ENCODE assay signal across 1 cellular context in genomic region chrX:49842603-49843002, GRCh38.
TF ChIP-seq lines count a peak whose summit lies in the region.

No MANE protein-coding gene starts in this region.

TF ChIP-seq in HepG2, 621 proteins besides CTCF, POLR2A, EP300 and RAD21 (continued from another document and continues in another):
- TF ChIP-seq PAXIP1 (CRISPR knock-in tag; conservative IDR thresholded peaks at IDR 0.05), result peak; percentile 93
- no peak for TF ChIP-seq ZNF768 (CRISPR knock-in tag; IDR thresholded peaks at IDR 0.05)
- TF ChIP-seq, protein P1, sequence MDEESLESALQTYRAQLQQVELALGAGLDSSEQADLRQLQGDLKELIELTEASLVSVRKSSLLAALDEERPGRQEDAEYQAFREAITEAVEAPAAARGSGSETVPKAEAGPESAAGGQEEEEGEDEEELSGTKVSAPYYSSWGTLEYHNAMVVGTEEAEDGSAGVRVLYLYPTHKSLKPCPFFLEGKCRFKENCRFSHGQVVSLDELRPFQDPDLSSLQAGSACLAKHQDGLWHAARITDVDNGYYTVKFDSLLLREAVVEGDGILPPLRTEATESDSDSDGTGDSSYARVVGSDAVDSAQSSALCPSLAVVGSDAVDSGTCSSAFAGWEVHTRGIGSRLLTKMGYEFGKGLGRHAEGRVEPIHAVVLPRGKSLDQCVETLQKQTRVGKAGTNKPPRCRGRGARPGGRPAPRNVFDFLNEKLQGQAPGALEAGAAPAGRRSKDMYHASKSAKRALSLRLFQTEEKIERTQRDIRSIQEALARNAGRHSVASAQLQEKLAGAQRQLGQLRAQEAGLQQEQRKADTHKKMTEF (CRISPR knock-in tag; IDR thresholded peaks at IDR 0.05), result 0 out of 2 replicates have a peak, but pooled peaks have one; percentile 13
- TF ChIP-seq, protein P2, sequence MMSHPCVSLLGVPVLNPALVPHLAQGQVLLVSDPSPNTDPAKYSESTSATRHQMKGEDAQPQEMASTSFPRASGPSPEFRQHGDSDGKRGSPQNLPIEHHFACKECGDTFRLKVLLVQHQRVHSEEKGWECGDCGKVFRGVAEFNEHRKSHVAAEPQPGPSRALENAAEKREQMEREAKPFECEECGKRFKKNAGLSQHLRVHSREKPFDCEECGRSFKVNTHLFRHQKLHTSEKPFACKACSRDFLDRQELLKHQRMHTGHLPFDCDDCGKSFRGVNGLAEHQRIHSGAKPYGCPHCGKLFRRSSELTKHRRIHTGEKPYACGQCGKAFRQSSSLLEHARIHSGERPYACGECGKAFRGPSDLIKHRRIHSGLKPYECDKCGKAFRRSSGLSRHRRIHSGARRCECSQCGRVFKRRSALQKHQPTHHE (CRISPR knock-in tag; IDR thresholded peaks at IDR 0.05; ENCODE audit: borderline replicate concordance), result no peak
- TF ChIP-seq ZNF432 (CRISPR knock-in tag; IDR thresholded peaks at IDR 0.05; ENCODE audit: borderline replicate concordance), result no peak
- TF ChIP-seq ADNP (CRISPR knock-in tag; IDR thresholded peaks at IDR 0.05), result no peak
- TF ChIP-seq, protein P3, sequence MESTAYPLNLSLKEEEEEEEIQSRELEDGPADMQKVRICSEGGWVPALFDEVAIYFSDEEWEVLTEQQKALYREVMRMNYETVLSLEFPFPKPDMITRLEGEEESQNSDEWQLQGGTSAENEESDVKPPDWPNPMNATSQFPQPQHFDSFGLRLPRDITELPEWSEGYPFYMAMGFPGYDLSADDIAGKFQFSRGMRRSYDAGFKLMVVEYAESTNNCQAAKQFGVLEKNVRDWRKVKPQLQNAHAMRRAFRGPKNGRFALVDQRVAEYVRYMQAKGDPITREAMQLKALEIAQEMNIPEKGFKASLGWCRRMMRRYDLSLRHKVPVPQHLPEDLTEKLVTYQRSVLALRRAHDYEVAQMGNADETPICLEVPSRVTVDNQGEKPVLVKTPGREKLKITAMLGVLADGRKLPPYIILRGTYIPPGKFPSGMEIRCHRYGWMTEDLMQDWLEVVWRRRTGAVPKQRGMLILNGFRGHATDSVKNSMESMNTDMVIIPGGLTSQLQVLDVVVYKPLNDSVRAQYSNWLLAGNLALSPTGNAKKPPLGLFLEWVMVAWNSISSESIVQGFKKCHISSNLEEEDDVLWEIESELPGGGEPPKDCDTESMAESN (CRISPR knock-in tag; conservative IDR thresholded peaks at IDR 0.05), result no peak
- no peak for TF ChIP-seq ZNF800 (CRISPR knock-in tag; IDR thresholded peaks at IDR 0.05)
- TF ChIP-seq JUN (CRISPR knock-in tag; IDR thresholded peaks at IDR 0.05), result no peak
- TF ChIP-seq ZNF44 (CRISPR knock-in tag; IDR thresholded peaks at IDR 0.05), result no peak
- no peak for TF ChIP-seq GATA4 (IDR thresholded peaks at IDR 0.05; ENCODE audit: borderline replicate concordance, low read depth)
- TF ChIP-seq ZNF674 (CRISPR knock-in tag; IDR thresholded peaks at IDR 0.05; ENCODE audit: low read depth), result no peak
- TF ChIP-seq SNRNP70 (IDR thresholded peaks at IDR 0.05; ENCODE audit: low read depth, low read length), result no peak
- TF ChIP-seq RXRA (CRISPR knock-in tag; IDR thresholded peaks at IDR 0.05), result no peak
- TF ChIP-seq CHD4 (IDR thresholded peaks at IDR 0.05; ENCODE audit: borderline replicate concordance, low read length), result no peak
- no peak for TF ChIP-seq ZNF329 (CRISPR knock-in tag; IDR thresholded peaks at IDR 0.05; ENCODE audit: low read depth)
- no peak for TF ChIP-seq SRSF1 (optimal IDR thresholded peaks at IDR 0.05; ENCODE audit: low read depth, low read length)
- no peak for TF ChIP-seq ERF (CRISPR knock-in tag; IDR thresholded peaks at IDR 0.05)
- TF ChIP-seq MLLT10 (CRISPR knock-in tag; IDR thresholded peaks at IDR 0.05), result no peak
- peak; percentile 81; the same call in 1 of the 2 replicates for TF ChIP-seq ARID5B (CRISPR knock-in tag; IDR thresholded peaks at IDR 0.05)
- TF ChIP-seq, protein P4, sequence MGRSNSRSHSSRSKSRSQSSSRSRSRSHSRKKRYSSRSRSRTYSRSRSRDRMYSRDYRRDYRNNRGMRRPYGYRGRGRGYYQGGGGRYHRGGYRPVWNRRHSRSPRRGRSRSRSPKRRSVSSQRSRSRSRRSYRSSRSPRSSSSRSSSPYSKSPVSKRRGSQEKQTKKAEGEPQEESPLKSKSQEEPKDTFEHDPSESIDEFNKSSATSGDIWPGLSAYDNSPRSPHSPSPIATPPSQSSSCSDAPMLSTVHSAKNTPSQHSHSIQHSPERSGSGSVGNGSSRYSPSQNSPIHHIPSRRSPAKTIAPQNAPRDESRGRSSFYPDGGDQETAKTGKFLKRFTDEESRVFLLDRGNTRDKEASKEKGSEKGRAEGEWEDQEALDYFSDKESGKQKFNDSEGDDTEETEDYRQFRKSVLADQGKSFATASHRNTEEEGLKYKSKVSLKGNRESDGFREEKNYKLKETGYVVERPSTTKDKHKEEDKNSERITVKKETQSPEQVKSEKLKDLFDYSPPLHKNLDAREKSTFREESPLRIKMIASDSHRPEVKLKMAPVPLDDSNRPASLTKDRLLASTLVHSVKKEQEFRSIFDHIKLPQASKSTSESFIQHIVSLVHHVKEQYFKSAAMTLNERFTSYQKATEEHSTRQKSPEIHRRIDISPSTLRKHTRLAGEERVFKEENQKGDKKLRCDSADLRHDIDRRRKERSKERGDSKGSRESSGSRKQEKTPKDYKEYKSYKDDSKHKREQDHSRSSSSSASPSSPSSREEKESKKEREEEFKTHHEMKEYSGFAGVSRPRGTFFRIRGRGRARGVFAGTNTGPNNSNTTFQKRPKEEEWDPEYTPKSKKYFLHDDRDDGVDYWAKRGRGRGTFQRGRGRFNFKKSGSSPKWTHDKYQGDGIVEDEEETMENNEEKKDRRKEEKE (IDR thresholded peaks at IDR 0.05), result no peak
- no peak for TF ChIP-seq REPIN1 (CRISPR knock-in tag; IDR thresholded peaks at IDR 0.05; ENCODE audit: borderline replicate concordance, low read depth)
- TF ChIP-seq BCL6 (CRISPR knock-in tag; IDR thresholded peaks at IDR 0.05), result no peak
- TF ChIP-seq MTA1 (CRISPR knock-in tag; IDR thresholded peaks at IDR 0.05; ENCODE audit: borderline replicate concordance), result no peak
- no peak for TF ChIP-seq ASH2L (IDR thresholded peaks at IDR 0.05; ENCODE audit: insufficient read length, low read depth, low read length)
- TF ChIP-seq ZNF460 (CRISPR knock-in tag; IDR thresholded peaks at IDR 0.05; ENCODE audit: borderline replicate concordance), result no peak
- TF ChIP-seq ZNF451 (CRISPR knock-in tag; IDR thresholded peaks at IDR 0.05), result no peak
- no peak for TF ChIP-seq ZNF776 (CRISPR knock-in tag; IDR thresholded peaks at IDR 0.05)
- TF ChIP-seq, protein P5, sequence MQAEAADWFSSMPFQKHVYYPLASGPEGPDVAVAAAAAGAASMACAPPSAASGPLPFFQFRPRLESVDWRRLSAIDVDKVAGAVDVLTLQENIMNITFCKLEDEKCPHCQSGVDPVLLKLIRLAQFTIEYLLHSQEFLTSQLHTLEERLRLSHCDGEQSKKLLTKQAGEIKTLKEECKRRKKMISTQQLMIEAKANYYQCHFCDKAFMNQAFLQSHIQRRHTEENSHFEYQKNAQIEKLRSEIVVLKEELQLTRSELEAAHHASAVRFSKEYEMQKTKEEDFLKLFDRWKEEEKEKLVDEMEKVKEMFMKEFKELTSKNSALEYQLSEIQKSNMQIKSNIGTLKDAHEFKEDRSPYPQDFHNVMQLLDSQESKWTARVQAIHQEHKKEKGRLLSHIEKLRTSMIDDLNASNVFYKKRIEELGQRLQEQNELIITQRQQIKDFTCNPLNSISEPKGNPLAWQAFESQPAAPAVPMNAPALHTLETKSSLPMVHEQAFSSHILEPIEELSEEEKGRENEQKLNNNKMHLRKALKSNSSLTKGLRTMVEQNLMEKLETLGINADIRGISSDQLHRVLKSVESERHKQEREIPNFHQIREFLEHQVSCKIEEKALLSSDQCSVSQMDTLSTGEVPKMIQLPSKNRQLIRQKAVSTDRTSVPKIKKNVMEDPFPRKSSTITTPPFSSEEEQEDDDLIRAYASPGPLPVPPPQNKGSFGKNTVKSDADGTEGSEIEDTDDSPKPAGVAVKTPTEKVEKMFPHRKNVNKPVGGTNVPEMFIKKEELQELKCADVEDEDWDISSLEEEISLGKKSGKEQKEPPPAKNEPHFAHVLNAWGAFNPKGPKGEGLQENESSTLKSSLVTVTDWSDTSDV (CRISPR knock-in tag; IDR thresholded peaks at IDR 0.05), result no peak
- no peak for TF ChIP-seq PHF21A (CRISPR knock-in tag; IDR thresholded peaks at IDR 0.05)
- TF ChIP-seq TAF1 (CRISPR knock-in tag; IDR thresholded peaks at IDR 0.05), result no peak; the same call in 1 of the 2 replicates
- no peak for TF ChIP-seq FOXA1 (IDR thresholded peaks at IDR 0.05)
- no peak for TF ChIP-seq FOXA1 (CRISPR knock-in tag; IDR thresholded peaks at IDR 0.05)
- no peak for TF ChIP-seq ZSCAN22 (CRISPR knock-in tag; IDR thresholded peaks at IDR 0.05)
- peak; percentile 33; the same call in 1 of the 2 replicates for TF ChIP-seq HDAC2 (CRISPR knock-in tag; IDR thresholded peaks at IDR 0.05)
- no peak for TF ChIP-seq CENPX (CRISPR knock-in tag; IDR thresholded peaks at IDR 0.05)
- no peak for TF ChIP-seq ZBTB38 (CRISPR knock-in tag; IDR thresholded peaks at IDR 0.05)
- no peak for TF ChIP-seq ARNT2 (CRISPR knock-in tag; IDR thresholded peaks at IDR 0.05; ENCODE audit: low read depth)
- TF ChIP-seq ZNF879 (CRISPR knock-in tag; IDR thresholded peaks at IDR 0.05), result no peak
- no peak for TF ChIP-seq MTF1 (CRISPR knock-in tag; IDR thresholded peaks at IDR 0.05)
- TF ChIP-seq ZNF510 (CRISPR knock-in tag; IDR thresholded peaks at IDR 0.05; ENCODE audit: low read depth), result no peak
- TF ChIP-seq LBX2 (CRISPR knock-in tag; IDR thresholded peaks at IDR 0.05; ENCODE audit: borderline replicate concordance), result no peak
- TF ChIP-seq ZNF607 (CRISPR knock-in tag; IDR thresholded peaks at IDR 0.05; ENCODE audit: borderline replicate concordance), result no peak
- no peak for TF ChIP-seq ZBTB3 (CRISPR knock-in tag; IDR thresholded peaks at IDR 0.05; ENCODE audit: borderline replicate concordance, low read depth)
- TF ChIP-seq SP2 (CRISPR knock-in tag; IDR thresholded peaks at IDR 0.05), result no peak
- no peak for TF ChIP-seq FOXM1 (CRISPR knock-in tag; IDR thresholded peaks at IDR 0.05)
- no peak for TF ChIP-seq ELF4 (CRISPR knock-in tag; IDR thresholded peaks at IDR 0.05; ENCODE audit: borderline replicate concordance)
- no peak for TF ChIP-seq NFE2 (CRISPR knock-in tag; IDR thresholded peaks at IDR 0.05)
- TF ChIP-seq ZNF792 (CRISPR knock-in tag; IDR thresholded peaks at IDR 0.05), result 0 out of 2 replicates have a peak, but pooled peaks have one; percentile 34
